ENCODE assay signal across 14 cellular contexts in the genomic region with DNA sequence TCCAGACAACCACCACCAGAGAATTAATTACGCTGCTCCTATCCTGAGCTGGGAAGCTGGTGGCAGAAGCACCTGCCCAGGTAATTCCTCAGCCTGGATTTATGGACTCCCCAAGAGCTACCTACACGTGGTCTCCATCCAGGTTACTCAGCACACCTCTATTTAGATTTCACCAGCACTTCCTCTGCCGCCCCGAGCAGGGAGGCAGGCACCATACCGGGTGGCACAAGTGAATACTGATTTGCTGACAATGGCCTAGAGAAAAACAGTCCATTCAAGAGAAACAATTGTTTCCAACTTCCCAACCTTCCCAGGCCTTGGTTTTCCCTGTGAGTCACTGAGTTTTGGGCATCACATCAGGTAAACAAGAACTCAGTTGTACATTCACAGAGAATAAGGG.
DNase-seq lines count a peak whose midpoint lies in the region; ATAC-seq and TF ChIP-seq lines count a peak whose summit lies in the region.
"Had no signal": no experiment of that assay in that cellular context is flagged by ENCODE, and none has a peak within 500 bp of the region (broad histone marks: within the 10 kb centered on the region; RNA-seq: fewer than 3 reads in every experiment).

No MANE protein-coding gene starts in this region.

- peaks cover 12% of the 10 kb centered on the region in 2 experiments; a peak in 4 of 5 replicates for H3K9me3 Mint-ChIP-seq in H9
- peaks cover 17% of the 10 kb centered on the region for H3K9me3 Mint-ChIP-seq in endodermal cell
- peaks cover 3% of the 10 kb centered on the region for H3K9me3 Mint-ChIP-seq in osteocyte (ENCODE audit: unreplicated experiment)

- no peak overlapping the region for H2AK5ac ChIP-seq in H9 (ENCODE audit: insufficient read length, low read length)

- DNase-seq in AG20443 (ENCODE audit: low spot score) (peak; percentile 0), H9 (peak; percentile 21), endodermal cell (peak; percentile 67), osteocyte (ENCODE audit: extremely low spot score, unreplicated experiment) (peak; percentile 34), DMS79 treated with DMSO at 0.1 percent for 48 hours (lab: John Stamatoyannopoulos, UW) (no peak)
- DNase-seq: AML-193; Caco-2; CD4-positive, alpha-beta T cell; GDM1; GOT3; H7 had no signal

- H2BK120ac ChIP-seq in H9 (ENCODE audit: low read depth, low read length, poor library complexity, severe bottlenecking): no peak overlapping the region

- no peak overlapping the region for H2BK12ac ChIP-seq in H9 (ENCODE audit: insufficient read length, low read depth, low read length)

- no peaks in the 10 kb centered on the region for H3K27me3 ChIP-seq in H9 (ENCODE audit: insufficient read depth, low read length)
- peaks cover 5% of the 10 kb centered on the region for H3K27me3 ChIP-seq in endodermal cell (ENCODE audit: control insufficient read depth, insufficient read depth, low read length, poor library complexity, severe bottlenecking)

- H3K4me1 ChIP-seq in H9 (ENCODE audit: insufficient read depth, low read length) (no peaks in the 10 kb centered on the region), endodermal cell (ENCODE audit: control insufficient read depth, insufficient read depth, low read length) (no peaks in the 10 kb centered on the region)
- H3K4me1 ChIP-seq: Caco-2 had no signal

- H3T11ph ChIP-seq in H9 (ENCODE audit: low read length): no peak overlapping the region

- no peaks in the 10 kb centered on the region for H3K23me2 ChIP-seq in H9 (ENCODE audit: insufficient read length, low read depth, low read length, poor library complexity, severe bottlenecking)

- no peak for ATAC-seq in HG02870 (IDR thresholded peaks at IDR 0.05; ENCODE audit: unreplicated experiment)

- H3K27ac ChIP-seq in H9 (ENCODE audit: insufficient read length, low read depth, low read length): no peak overlapping the region
- H3K27ac ChIP-seq in endodermal cell (ENCODE audit: low read depth, low read length): no peak overlapping the region
- H3K27ac ChIP-seq: C4-2B, HL-60 had no signal

- no peaks in the 10 kb centered on the region for H3K79me2 ChIP-seq in H9 (ENCODE audit: insufficient read depth, low read length)

- H3K27ac Mint-ChIP-seq in H9 (no peak overlapping the region), endodermal cell (no peak overlapping the region), osteocyte (ENCODE audit: unreplicated experiment) (no peak overlapping the region)
- H3K27ac Mint-ChIP-seq: CD4-positive, alpha-beta T cell had no signal

- no CpG with 5 or more reads among the region's 5 CpGs for WGBS in H9 (ENCODE audit: extremely low coverage, insufficient read length, low lambda C conversion rate)
- WGBS in endodermal cell (ENCODE audit: insufficient coverage in 1 of 2, insufficient read length in 1 of 2), 2 experiments: 59% methylated on average over 5 of the region's 5 CpGs; no CpG with 5 or more reads in 1 of the 2 experiments

- TF ChIP-seq CTCF in H9 (conservative IDR thresholded peaks at IDR 0.05) (no peak), endodermal cell (conservative IDR thresholded peaks at IDR 0.05) (no peak), osteocyte (IDR thresholded peaks at IDR 0.05) (no peak)

- H3K27me3 Mint-ChIP-seq in H9 (ENCODE audit: low read depth): peaks cover 3% of the 10 kb centered on the region
- H3K27me3 Mint-ChIP-seq in endodermal cell (ENCODE audit: insufficient read depth): peaks cover 11% of the 10 kb centered on the region
- peaks cover 4% of the 10 kb centered on the region for H3K27me3 Mint-ChIP-seq in osteocyte (ENCODE audit: unreplicated experiment)

- H3K9ac ChIP-seq in H9 (ENCODE audit: extremely low read depth, insufficient read length, low read length) (no peak overlapping the region), endodermal cell (ENCODE audit: extremely low read depth, low read length, poor library complexity, severe bottlenecking) (no peak overlapping the region)

- no peak overlapping the region for H3K23ac ChIP-seq in H9 (ENCODE audit: insufficient read length, low read depth, low read length)

- H3K4ac ChIP-seq in H9 (ENCODE audit: low read depth, low read length): no peak overlapping the region

- no peak overlapping the region for H3K18ac ChIP-seq in H9 (ENCODE audit: insufficient read length, low read depth, low read length)

- H4K5ac ChIP-seq in H9 (ENCODE audit: insufficient read length, low read depth, low read length): no peak overlapping the region

- H3K79me1 ChIP-seq in H9 (ENCODE audit: insufficient read depth, low read depth, low read length, poor library complexity, severe bottlenecking): no peaks in the 10 kb centered on the region

- H3K4me1 Mint-ChIP-seq in H9: peaks cover 7 to 13% of the 10 kb centered on the region in 2 experiments
- H3K4me1 Mint-ChIP-seq in endodermal cell: peaks cover 4% of the 10 kb centered on the region
- no peaks in the 10 kb centered on the region for H3K4me1 Mint-ChIP-seq in osteocyte (ENCODE audit: unreplicated experiment)

- H3K9me3 ChIP-seq in H9 (ENCODE audit: control insufficient read depth, low read depth, low read length) (no peaks in the 10 kb centered on the region), endodermal cell (ENCODE audit: control insufficient read depth, low read length) (peaks cover 9% of the 10 kb centered on the region)
- H3K9me3 ChIP-seq: Caco-2 had no signal

- no peak overlapping the region for H2AFZ ChIP-seq in H9 (ENCODE audit: low read length)

- H3K4me3 ChIP-seq in endodermal cell (ENCODE audit: low read length): no peak overlapping the region

- H3K4me2 ChIP-seq in H9 (ENCODE audit: insufficient read depth, insufficient read length, low read length): no peak overlapping the region

- no peak overlapping the region for H2BK15ac ChIP-seq in H9 (ENCODE audit: low read depth, low read length)

- no peak overlapping the region for H2BK5ac ChIP-seq in H9 (ENCODE audit: insufficient read length, low read length)

- H4K20me1 ChIP-seq in H9 (ENCODE audit: control insufficient read depth, insufficient read depth, insufficient read length): no peaks in the 10 kb centered on the region

- no peak overlapping the region for H2BK20ac ChIP-seq in H9 (ENCODE audit: low read depth, low read length, poor library complexity, severe bottlenecking)

- no peak overlapping the region for H4K91ac ChIP-seq in H9 (ENCODE audit: insufficient read length, low read depth, low read length)

- H3K14ac ChIP-seq in H9 (ENCODE audit: insufficient read depth, low read length): no peak overlapping the region

- no peaks in the 10 kb centered on the region for H3K36me3 ChIP-seq in endodermal cell (ENCODE audit: control insufficient read depth, insufficient read depth, low read length)

- H3K36me3 Mint-ChIP-seq in H9 (ENCODE audit: insufficient read depth in 1 of 3, low read depth in 3 of 3) (no peaks in the 10 kb centered on the region), endodermal cell (ENCODE audit: low read depth) (no peaks in the 10 kb centered on the region), osteocyte (ENCODE audit: unreplicated experiment) (no peaks in the 10 kb centered on the region)

- no peak overlapping the region for H4K8ac ChIP-seq in H9 (replicated peaks; ENCODE audit: insufficient read length, low read depth, low read length)

- H3K4me3 Mint-ChIP-seq in H9 (no peak overlapping the region), endodermal cell (no peak overlapping the region), osteocyte (ENCODE audit: unreplicated experiment) (no peak overlapping the region)
- H3K4me3 Mint-ChIP-seq: CD4-positive, alpha-beta T cell had no signal

- H3K56ac ChIP-seq in H9 (ENCODE audit: insufficient read length, low read depth, low read length): no peak overlapping the region
